1 cellular context compared by ENCODE assay signal in the genomic region with DNA sequence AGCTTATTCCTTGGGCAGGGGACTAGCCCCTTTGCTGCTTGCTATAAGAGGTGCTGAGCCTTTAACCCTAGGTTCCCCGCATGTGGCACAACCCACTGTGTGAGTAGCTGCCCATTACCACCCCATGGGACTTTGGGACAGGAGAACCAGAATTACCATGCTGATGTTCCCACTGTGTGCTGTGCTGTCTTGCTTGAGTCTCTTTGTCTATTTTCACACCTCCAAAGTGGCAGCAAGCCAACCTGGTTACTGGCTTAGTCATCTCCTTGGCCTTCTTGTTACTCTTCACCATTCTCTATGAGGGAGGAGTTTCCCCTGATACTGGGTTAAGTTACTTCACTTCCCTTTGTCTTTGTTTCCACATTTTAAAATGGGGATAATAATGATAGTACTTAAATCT.
TF ChIP-seq lines count a peak whose summit lies in the region.

No MANE protein-coding gene starts in this region.

TF ChIP-seq in GM23338, 12 proteins besides CTCF, POLR2A, EP300 and RAD21 (continued from another document):
- TF ChIP-seq, protein P1, sequence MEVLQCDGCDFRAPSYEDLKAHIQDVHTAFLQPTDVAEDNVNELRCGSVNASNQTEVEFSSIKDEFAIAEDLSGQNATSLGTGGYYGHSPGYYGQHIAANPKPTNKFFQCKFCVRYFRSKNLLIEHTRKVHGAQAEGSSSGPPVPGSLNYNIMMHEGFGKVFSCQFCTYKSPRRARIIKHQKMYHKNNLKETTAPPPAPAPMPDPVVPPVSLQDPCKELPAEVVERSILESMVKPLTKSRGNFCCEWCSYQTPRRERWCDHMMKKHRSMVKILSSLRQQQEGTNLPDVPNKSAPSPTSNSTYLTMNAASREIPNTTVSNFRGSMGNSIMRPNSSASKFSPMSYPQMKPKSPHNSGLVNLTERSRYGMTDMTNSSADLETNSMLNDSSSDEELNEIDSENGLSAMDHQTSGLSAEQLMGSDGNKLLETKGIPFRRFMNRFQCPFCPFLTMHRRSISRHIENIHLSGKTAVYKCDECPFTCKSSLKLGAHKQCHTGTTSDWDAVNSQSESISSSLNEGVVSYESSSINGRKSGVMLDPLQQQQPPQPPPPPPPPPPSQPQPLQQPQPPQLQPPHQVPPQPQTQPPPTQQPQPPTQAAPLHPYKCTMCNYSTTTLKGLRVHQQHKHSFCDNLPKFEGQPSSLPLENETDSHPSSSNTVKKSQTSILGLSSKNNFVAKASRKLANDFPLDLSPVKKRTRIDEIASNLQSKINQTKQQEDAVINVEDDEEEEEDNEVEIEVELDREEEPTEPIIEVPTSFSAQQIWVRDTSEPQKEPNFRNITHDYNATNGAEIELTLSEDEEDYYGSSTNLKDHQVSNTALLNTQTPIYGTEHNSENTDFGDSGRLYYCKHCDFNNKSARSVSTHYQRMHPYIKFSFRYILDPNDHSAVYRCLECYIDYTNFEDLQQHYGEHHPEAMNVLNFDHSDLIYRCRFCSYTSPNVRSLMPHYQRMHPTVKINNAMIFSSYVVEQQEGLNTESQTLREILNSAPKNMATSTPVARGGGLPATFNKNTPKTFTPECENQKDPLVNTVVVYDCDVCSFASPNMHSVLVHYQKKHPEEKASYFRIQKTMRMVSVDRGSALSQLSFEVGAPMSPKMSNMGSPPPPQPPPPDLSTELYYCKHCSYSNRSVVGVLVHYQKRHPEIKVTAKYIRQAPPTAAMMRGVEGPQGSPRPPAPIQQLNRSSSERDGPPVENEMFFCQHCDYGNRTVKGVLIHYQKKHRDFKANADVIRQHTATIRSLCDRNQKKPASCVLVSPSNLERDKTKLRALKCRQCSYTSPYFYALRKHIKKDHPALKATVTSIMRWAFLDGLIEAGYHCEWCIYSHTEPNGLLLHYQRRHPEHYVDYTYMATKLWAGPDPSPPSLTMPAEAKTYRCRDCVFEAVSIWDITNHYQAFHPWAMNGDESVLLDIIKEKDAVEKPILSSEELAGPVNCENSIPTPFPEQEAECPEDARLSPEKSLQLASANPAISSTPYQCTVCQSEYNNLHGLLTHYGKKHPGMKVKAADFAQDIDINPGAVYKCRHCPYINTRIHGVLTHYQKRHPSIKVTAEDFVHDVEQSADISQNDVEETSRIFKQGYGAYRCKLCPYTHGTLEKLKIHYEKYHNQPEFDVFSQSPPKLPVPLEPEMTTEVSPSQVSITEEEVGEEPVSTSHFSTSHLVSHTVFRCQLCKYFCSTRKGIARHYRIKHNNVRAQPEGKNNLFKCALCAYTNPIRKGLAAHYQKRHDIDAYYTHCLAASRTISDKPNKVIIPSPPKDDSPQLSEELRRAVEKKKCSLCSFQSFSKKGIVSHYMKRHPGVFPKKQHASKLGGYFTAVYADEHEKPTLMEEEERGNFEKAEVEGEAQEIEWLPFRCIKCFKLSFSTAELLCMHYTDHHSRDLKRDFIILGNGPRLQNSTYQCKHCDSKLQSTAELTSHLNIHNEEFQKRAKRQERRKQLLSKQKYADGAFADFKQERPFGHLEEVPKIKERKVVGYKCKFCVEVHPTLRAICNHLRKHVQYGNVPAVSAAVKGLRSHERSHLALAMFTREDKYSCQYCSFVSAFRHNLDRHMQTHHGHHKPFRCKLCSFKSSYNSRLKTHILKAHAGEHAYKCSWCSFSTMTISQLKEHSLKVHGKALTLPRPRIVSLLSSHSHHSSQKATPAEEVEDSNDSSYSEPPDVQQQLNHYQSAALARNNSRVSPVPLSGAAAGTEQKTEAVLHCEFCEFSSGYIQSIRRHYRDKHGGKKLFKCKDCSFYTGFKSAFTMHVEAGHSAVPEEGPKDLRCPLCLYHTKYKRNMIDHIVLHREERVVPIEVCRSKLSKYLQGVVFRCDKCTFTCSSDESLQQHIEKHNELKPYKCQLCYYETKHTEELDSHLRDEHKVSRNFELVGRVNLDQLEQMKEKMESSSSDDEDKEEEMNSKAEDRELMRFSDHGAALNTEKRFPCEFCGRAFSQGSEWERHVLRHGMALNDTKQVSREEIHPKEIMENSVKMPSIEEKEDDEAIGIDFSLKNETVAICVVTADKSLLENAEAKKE (CRISPR knock-in tag; IDR thresholded peaks at IDR 0.05) = no peak
- TF ChIP-seq EZH2 (IDR thresholded peaks at IDR 0.05; ENCODE audit: low read depth, unreplicated experiment) (no peak), EZH2phosphoT487 (IDR thresholded peaks at IDR 0.05; ENCODE audit: unreplicated experiment) (no peak), STAT1 (IDR thresholded peaks at IDR 0.05; ENCODE audit: unreplicated experiment) (no peak), ZNF114 (CRISPR knock-in tag; IDR thresholded peaks at IDR 0.05) (no peak), NANOG (IDR thresholded peaks at IDR 0.05; ENCODE audit: borderline replicate concordance) (no peak), POLR2AphosphoS5 (IDR thresholded peaks at IDR 0.05; ENCODE audit: low read depth) (no peak)
- TF ChIP-seq, protein P2, sequence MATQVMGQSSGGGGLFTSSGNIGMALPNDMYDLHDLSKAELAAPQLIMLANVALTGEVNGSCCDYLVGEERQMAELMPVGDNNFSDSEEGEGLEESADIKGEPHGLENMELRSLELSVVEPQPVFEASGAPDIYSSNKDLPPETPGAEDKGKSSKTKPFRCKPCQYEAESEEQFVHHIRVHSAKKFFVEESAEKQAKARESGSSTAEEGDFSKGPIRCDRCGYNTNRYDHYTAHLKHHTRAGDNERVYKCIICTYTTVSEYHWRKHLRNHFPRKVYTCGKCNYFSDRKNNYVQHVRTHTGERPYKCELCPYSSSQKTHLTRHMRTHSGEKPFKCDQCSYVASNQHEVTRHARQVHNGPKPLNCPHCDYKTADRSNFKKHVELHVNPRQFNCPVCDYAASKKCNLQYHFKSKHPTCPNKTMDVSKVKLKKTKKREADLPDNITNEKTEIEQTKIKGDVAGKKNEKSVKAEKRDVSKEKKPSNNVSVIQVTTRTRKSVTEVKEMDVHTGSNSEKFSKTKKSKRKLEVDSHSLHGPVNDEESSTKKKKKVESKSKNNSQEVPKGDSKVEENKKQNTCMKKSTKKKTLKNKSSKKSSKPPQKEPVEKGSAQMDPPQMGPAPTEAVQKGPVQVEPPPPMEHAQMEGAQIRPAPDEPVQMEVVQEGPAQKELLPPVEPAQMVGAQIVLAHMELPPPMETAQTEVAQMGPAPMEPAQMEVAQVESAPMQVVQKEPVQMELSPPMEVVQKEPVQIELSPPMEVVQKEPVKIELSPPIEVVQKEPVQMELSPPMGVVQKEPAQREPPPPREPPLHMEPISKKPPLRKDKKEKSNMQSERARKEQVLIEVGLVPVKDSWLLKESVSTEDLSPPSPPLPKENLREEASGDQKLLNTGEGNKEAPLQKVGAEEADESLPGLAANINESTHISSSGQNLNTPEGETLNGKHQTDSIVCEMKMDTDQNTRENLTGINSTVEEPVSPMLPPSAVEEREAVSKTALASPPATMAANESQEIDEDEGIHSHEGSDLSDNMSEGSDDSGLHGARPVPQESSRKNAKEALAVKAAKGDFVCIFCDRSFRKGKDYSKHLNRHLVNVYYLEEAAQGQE (IDR thresholded peaks at IDR 0.05; ENCODE audit: unreplicated experiment) = no peak
- TF ChIP-seq, protein P3, sequence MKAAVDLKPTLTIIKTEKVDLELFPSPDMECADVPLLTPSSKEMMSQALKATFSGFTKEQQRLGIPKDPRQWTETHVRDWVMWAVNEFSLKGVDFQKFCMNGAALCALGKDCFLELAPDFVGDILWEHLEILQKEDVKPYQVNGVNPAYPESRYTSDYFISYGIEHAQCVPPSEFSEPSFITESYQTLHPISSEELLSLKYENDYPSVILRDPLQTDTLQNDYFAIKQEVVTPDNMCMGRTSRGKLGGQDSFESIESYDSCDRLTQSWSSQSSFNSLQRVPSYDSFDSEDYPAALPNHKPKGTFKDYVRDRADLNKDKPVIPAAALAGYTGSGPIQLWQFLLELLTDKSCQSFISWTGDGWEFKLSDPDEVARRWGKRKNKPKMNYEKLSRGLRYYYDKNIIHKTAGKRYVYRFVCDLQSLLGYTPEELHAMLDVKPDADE (IDR thresholded peaks at IDR 0.05) = no peak
